Comparison of ENCODE assay signal across 7 cellular contexts in genomic region chr1:23168462-23169218, GRCh38. TPM values are rescaled to one million over a fixed set of nuclear protein-coding genes. Genes with fewer than 3 reads are reported as not detected.
DNase-seq lines count a peak whose midpoint lies in the region; ATAC-seq and TF ChIP-seq lines count a peak whose summit lies in the region.

TSS of gene LUZP1 (minus strand) at chr1:23168856.

- peak; percentile 79 for TF ChIP-seq POLR2A in GM18505 (IDR thresholded peaks at IDR 0.05; ENCODE audit: borderline replicate concordance, extremely low read depth, insufficient read depth, insufficient read length)

- peak; percentile 77 for DNase-seq in NCI-H69 (lab: John Stamatoyannopoulos, UW)
- peak; percentile 85 for DNase-seq in activated CD4-positive, alpha-beta T cell treated with anti-CD3 and anti-CD28 coated beads, Interleukin-2, amount 50 U/mL, for 4 hours
- peak; percentile 91 for DNase-seq in dedifferentiated amniotic fluid mesenchymal stem cell (ENCODE audit: extremely low spot score)
- DNase-seq in left lobe of liver (ENCODE audit: low spot score), result peak; percentile 91
- DNase-seq in stimulated activated CD4-positive, alpha-beta T cell treated with anti-CD3 and anti-CD28 coated beads, Interleukin-2, amount 100 ng/mL, for 24 hours, result peak; percentile 87 to 90

- ATAC-seq in GM18505 (IDR thresholded peaks at IDR 0.05; ENCODE audit: unreplicated experiment) (peak; percentile 51), HG03196 (IDR thresholded peaks at IDR 0.05; ENCODE audit: unreplicated experiment) (peak; percentile 66), left lobe of liver (peak; percentile 96)

RNA-seq across cellular contexts. Expression of gene LUZP1, which starts in this region (rescaled TPM):
- total RNA-seq in left lobe of liver, result 5.6 TPM

Comparison
In these comparisons a context has a peak if more than half of its experiments do, and no peak if none do; other contexts are left out.
1. Peak in every context shown above with its lines: DNase-seq and ATAC-seq.